ENCODE assay signal across 2 cellular contexts in the genomic region with DNA sequence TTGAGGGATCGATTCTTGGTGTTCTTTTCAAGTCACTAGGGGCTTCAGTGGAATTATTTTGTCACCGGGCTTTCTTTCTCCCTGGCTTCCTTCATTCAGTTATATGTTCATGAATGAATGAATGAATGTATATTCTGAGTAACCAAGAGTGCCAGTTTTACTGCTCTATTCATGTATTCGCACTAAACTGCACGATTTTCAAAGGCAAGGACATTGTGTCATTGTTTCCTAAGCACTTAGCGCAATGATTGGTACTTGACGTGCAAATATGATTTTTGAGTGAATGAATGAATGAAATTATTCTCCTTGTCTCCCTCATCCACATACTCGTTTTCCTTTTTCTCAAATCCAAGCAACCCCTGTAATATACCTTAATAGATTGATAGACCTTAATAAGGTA.
TF ChIP-seq lines count a peak whose summit lies in the region.

No MANE protein-coding gene starts in this region.

TF ChIP-seq in SK-N-SH, 30 proteins besides CTCF, POLR2A, EP300 and RAD21 (continued from another document):
- TF ChIP-seq, protein P1, sequence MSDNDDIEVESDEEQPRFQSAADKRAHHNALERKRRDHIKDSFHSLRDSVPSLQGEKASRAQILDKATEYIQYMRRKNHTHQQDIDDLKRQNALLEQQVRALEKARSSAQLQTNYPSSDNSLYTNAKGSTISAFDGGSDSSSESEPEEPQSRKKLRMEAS (IDR thresholded peaks at IDR 0.05; ENCODE audit: low read depth) = no peak
- TF ChIP-seq EZH2phosphoT487 (IDR thresholded peaks at IDR 0.05; ENCODE audit: borderline replicate concordance, low read depth) (no peak), FOXM1 (IDR thresholded peaks at IDR 0.05; ENCODE audit: low read depth) (no peak), GATA2 (CRISPR knock-in tag; IDR thresholded peaks at IDR 0.05) (no peak), ELF1 (IDR thresholded peaks at IDR 0.05) (no peak), FOXJ3 (CRISPR knock-in tag; IDR thresholded peaks at IDR 0.05) (no peak), MEF2A (IDR thresholded peaks at IDR 0.05; ENCODE audit: borderline replicate concordance, low read depth) (no peak), MXI1 (IDR thresholded peaks at IDR 0.05; ENCODE audit: low read depth, low read length) (no peak), FOSL2 (IDR thresholded peaks at IDR 0.05; ENCODE audit: borderline replicate concordance, low read depth) (no peak), JUND (IDR thresholded peaks at IDR 0.05) (no peak), RXRA (IDR thresholded peaks at IDR 0.05; ENCODE audit: borderline replicate concordance, low read depth) (no peak), POLR2AphosphoS5 (IDR thresholded peaks at IDR 0.05; ENCODE audit: low read depth, low read length) (no peak), NFIC (IDR thresholded peaks at IDR 0.05; ENCODE audit: borderline replicate concordance) (no peak)
- TF ChIP-seq, protein P2, sequence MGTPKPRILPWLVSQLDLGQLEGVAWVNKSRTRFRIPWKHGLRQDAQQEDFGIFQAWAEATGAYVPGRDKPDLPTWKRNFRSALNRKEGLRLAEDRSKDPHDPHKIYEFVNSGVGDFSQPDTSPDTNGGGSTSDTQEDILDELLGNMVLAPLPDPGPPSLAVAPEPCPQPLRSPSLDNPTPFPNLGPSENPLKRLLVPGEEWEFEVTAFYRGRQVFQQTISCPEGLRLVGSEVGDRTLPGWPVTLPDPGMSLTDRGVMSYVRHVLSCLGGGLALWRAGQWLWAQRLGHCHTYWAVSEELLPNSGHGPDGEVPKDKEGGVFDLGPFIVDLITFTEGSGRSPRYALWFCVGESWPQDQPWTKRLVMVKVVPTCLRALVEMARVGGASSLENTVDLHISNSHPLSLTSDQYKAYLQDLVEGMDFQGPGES (IDR thresholded peaks at IDR 0.05; ENCODE audit: low read depth, low read length) = no peak
- TF ChIP-seq, protein P3, sequence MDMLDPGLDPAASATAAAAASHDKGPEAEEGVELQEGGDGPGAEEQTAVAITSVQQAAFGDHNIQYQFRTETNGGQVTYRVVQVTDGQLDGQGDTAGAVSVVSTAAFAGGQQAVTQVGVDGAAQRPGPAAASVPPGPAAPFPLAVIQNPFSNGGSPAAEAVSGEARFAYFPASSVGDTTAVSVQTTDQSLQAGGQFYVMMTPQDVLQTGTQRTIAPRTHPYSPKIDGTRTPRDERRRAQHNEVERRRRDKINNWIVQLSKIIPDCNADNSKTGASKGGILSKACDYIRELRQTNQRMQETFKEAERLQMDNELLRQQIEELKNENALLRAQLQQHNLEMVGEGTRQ (IDR thresholded peaks at IDR 0.05; ENCODE audit: borderline replicate concordance, low read depth, low read length) = no peak

TF ChIP-seq in SK-N-SH treated with all-trans-retinoic acid at 6 μM for 48 hours, 23 proteins besides CTCF, POLR2A, EP300 and RAD21 (continued from another document):
- TF ChIP-seq, protein P4, sequence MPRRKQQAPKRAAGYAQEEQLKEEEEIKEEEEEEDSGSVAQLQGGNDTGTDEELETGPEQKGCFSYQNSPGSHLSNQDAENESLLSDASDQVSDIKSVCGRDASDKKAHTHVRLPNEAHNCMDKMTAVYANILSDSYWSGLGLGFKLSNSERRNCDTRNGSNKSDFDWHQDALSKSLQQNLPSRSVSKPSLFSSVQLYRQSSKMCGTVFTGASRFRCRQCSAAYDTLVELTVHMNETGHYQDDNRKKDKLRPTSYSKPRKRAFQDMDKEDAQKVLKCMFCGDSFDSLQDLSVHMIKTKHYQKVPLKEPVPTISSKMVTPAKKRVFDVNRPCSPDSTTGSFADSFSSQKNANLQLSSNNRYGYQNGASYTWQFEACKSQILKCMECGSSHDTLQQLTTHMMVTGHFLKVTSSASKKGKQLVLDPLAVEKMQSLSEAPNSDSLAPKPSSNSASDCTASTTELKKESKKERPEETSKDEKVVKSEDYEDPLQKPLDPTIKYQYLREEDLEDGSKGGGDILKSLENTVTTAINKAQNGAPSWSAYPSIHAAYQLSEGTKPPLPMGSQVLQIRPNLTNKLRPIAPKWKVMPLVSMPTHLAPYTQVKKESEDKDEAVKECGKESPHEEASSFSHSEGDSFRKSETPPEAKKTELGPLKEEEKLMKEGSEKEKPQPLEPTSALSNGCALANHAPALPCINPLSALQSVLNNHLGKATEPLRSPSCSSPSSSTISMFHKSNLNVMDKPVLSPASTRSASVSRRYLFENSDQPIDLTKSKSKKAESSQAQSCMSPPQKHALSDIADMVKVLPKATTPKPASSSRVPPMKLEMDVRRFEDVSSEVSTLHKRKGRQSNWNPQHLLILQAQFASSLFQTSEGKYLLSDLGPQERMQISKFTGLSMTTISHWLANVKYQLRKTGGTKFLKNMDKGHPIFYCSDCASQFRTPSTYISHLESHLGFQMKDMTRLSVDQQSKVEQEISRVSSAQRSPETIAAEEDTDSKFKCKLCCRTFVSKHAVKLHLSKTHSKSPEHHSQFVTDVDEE (CRISPR knock-in tag; IDR thresholded peaks at IDR 0.05) = no peak
- TF ChIP-seq, protein P5, sequence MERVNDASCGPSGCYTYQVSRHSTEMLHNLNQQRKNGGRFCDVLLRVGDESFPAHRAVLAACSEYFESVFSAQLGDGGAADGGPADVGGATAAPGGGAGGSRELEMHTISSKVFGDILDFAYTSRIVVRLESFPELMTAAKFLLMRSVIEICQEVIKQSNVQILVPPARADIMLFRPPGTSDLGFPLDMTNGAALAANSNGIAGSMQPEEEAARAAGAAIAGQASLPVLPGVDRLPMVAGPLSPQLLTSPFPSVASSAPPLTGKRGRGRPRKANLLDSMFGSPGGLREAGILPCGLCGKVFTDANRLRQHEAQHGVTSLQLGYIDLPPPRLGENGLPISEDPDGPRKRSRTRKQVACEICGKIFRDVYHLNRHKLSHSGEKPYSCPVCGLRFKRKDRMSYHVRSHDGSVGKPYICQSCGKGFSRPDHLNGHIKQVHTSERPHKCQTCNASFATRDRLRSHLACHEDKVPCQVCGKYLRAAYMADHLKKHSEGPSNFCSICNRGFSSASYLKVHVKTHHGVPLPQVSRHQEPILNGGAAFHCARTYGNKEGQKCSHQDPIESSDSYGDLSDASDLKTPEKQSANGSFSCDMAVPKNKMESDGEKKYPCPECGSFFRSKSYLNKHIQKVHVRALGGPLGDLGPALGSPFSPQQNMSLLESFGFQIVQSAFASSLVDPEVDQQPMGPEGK (CRISPR knock-in tag; IDR thresholded peaks at IDR 0.05; ENCODE audit: borderline replicate concordance) = no peak
- TF ChIP-seq BACH2 (CRISPR knock-in tag; IDR thresholded peaks at IDR 0.05; ENCODE audit: borderline replicate concordance) (no peak), TCF4 (CRISPR knock-in tag; IDR thresholded peaks at IDR 0.05; ENCODE audit: borderline replicate concordance) (no peak), ZNF8 (CRISPR knock-in tag; IDR thresholded peaks at IDR 0.05) (no peak), ZNF565 (CRISPR knock-in tag; conservative IDR thresholded peaks at IDR 0.05; ENCODE audit: low read depth) (no peak), ZNF70 (CRISPR knock-in tag; IDR thresholded peaks at IDR 0.05) (no peak), ISL1 (CRISPR knock-in tag; IDR thresholded peaks at IDR 0.05) (no peak)
